Comparison of ENCODE assay signal across 17 cellular contexts in genomic region chr2:3627500-3628100, GRCh38. TPM values are rescaled to one million over a fixed set of nuclear protein-coding genes. Genes with fewer than 3 reads are reported as not detected.
"Had no signal": no experiment of that assay in that cellular context is flagged by ENCODE, and none has a peak within 500 bp of the region (broad histone marks: within the 10 kb centered on the region; RNA-seq: fewer than 3 reads in every experiment).

No MANE protein-coding gene starts in this region.

- H3K4me3 ChIP-seq: cardiac muscle cell, colonic mucosa, smooth muscle cell, suprapubic skin, uterus had no signal

- H3K9me3 ChIP-seq: colonic mucosa, SK-N-SH, suprapubic skin had no signal

- DNase-seq: activated CD4-positive, alpha-beta T cell treated with anti-CD3 and anti-CD28 coated beads, Interleukin-2, amount 10 ng/mL, durations not matched to agents 24 days and 14 days; activated gamma-delta T cell treated with Interleukin-2 at 50 U/mL for 16 hours; activated T-cell treated with anti-CD3 and anti-CD28 coated beads, Interleukin-2, amount 50 U/mL, for 24 hours; colonic mucosa; effector CD4-positive, alpha-beta T cell; foreskin melanocyte; retina; SK-N-SH; stimulated activated naive CD4-positive, alpha-beta T cell treated with Interleukin-2 at 50 U/mL for 16 hours; T-helper 1 cell had no signal

- H3K4me2 ChIP-seq: SK-N-SH, smooth muscle cell had no signal

- H3K4me3 Mint-ChIP-seq: activated CD4-positive, alpha-beta T cell treated with anti-CD3 and anti-CD28 coated beads, Interleukin-2, amount 10 ng/mL, durations not matched to agents 24 days and 14 days; activated T-cell treated with anti-CD3 and anti-CD28 coated beads, Interleukin-2, amount 50 U/mL, for 24 hours; memory B cell; WTC11 had no signal

- H3K79me2 ChIP-seq: parathyroid adenoma had no signal

- H3K27me3 ChIP-seq: cardiac muscle cell, colonic mucosa, suprapubic skin, uterus had no signal

- H3K4me1 ChIP-seq: colonic mucosa, parathyroid adenoma, suprapubic skin, uterus had no signal

- H3K27ac Mint-ChIP-seq: activated CD4-positive, alpha-beta T cell treated with anti-CD3 and anti-CD28 coated beads, Interleukin-2, amount 10 ng/mL, durations not matched to agents 24 days and 14 days; activated T-cell treated with anti-CD3 and anti-CD28 coated beads, Interleukin-2, amount 50 U/mL, for 24 hours; memory B cell; WTC11 had no signal

- H3K4me1 Mint-ChIP-seq: activated CD4-positive, alpha-beta T cell treated with anti-CD3 and anti-CD28 coated beads, Interleukin-2, amount 10 ng/mL, durations not matched to agents 24 days and 14 days; memory B cell had no signal

- H3K27ac ChIP-seq: colonic mucosa, suprapubic skin, uterus had no signal

- H3K9ac ChIP-seq: parathyroid adenoma, SK-N-SH had no signal

- H3K36me3 Mint-ChIP-seq: WTC11 had no signal

- H3K36me3 ChIP-seq: cardiac muscle cell, colonic mucosa, suprapubic skin, uterus had no signal

- H2AFZ ChIP-seq: parathyroid adenoma had no signal

- H3K9me3 Mint-ChIP-seq: activated CD4-positive, alpha-beta T cell treated with anti-CD3 and anti-CD28 coated beads, Interleukin-2, amount 10 ng/mL, durations not matched to agents 24 days and 14 days; activated T-cell treated with anti-CD3 and anti-CD28 coated beads, Interleukin-2, amount 50 U/mL, for 24 hours; memory B cell had no signal

RNA-seq across cellular contexts. Expression of gene ALLC, which starts 30.4 kb away (rescaled TPM):
- total RNA-seq: activated CD4-positive, alpha-beta T cell treated with anti-CD3 and anti-CD28 coated beads, Interleukin-2, amount 10 ng/mL, durations not matched to agents 24 days and 14 days; cardiac muscle cell; colonic mucosa; smooth muscle cell; suprapubic skin; uterus; WTC11 had no signal
- polyA plus RNA-seq: cardiac muscle cell, SK-N-SH, smooth muscle cell had no signal
